ENCODE assay signal across 8 cellular contexts in the genomic region with DNA sequence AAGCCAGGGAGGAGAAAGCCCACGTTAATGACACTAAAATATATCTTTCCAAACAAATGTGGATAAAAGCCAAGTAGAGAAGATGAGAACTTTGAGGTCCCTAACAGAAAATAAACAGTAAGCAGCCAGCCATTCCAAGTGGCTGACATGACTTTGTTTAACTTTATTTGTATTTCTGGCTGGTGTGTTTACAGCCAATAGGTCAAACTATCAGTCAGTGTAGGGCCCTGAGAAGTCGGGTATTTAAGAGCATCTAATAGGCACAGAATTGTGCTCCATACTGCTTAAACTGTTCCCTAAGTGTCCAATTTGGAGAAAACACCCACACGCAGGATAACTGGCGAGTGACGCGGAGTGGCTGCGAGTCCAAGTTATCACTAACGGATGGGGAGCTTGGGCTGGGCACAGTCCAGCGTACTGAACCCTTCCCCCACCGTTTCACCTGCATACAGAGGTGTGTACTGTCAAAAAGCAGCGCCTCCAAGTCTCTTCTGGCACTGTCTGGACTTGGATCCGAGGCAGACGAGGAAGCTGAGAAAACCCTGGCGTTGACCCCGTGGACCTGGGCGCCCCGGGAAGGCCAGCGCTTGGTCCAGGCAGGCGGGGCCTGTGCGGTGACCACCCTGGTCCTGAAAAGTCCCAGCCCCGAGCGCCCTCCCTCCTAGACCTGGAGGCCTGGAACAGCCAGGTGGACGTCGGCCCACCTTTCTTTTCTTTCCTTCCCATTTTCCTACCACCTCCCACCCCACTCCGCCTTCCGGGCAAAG. TPM values are rescaled to one million over a fixed set of nuclear protein-coding genes. Genes with fewer than 3 reads are reported as not detected.
A peak's percentile ranks its signal among the peaks of the same experiment; 100 is the strongest.
DNase-seq lines count a peak whose midpoint lies in the region; ATAC-seq and TF ChIP-seq lines count a peak whose summit lies in the region.

No MANE protein-coding gene starts in this region.

- no peak overlapping the region for H3K4ac ChIP-seq in trophoblast cell (ENCODE audit: low read depth, low read length)

- H4K91ac ChIP-seq in trophoblast cell (ENCODE audit: low read depth, low read length): peak overlapping the region; percentile 65

- H3K27ac Mint-ChIP-seq in activated CD8-positive, alpha-beta T cell treated with anti-CD3 and anti-CD28 coated beads for 36 hours: peak overlapping the region; percentile 97

- no CpG with 5 or more reads among the region's 26 CpGs for WGBS in trophoblast cell (ENCODE audit: extremely low coverage, insufficient coverage, insufficient read length)

- DNase-seq in activated CD8-positive, alpha-beta T cell treated with anti-CD3 and anti-CD28 coated beads for 36 hours: no peak
- peak; percentile 54 for DNase-seq in Right ventricle myocardium superior
- peak in 1 of 2 donors; percentile 21 for DNase-seq in trophoblast cell
- no peak for DNase-seq in MV-4-11 (lab: John Stamatoyannopoulos, UW)
- no peak for DNase-seq in GM10248 (ENCODE audit: extremely low spot score)
- DNase-seq in activated effector memory CD4-positive, alpha-beta T cell treated with anti-CD3 and anti-CD28 coated beads, Interleukin-2, amount 50 U/mL, for 16 hours: no peak

- H4K20me1 ChIP-seq in BLaER1: no peaks in the 10 kb centered on the region

- H3K4me1 Mint-ChIP-seq in activated CD8-positive, alpha-beta T cell treated with anti-CD3 and anti-CD28 coated beads for 36 hours (ENCODE audit: low read depth): peaks cover 13% of the 10 kb centered on the region

- H3K9ac ChIP-seq in BLaER1: peak overlapping the region; percentile 80; the same call in 1 of the 2 replicates
- peak overlapping the region; percentile 14 for H3K9ac ChIP-seq in trophoblast cell (ENCODE audit: low read length)

- H3K9me3 ChIP-seq in BLaER1 (no peaks in the 10 kb centered on the region), HEK293 (ENCODE audit: control insufficient read depth, insufficient read depth, low read depth, low read length) (no peaks in the 10 kb centered on the region), trophoblast cell (ENCODE audit: insufficient read depth, low read depth, low read length) (no peaks in the 10 kb centered on the region)

- H3K36me3 Mint-ChIP-seq in activated CD8-positive, alpha-beta T cell treated with anti-CD3 and anti-CD28 coated beads for 36 hours (ENCODE audit: low read depth): peaks cover 16% of the 10 kb centered on the region

- H3K27me3 ChIP-seq in BLaER1 (no peaks in the 10 kb centered on the region), trophoblast cell (ENCODE audit: insufficient read depth, low read length) (no peaks in the 10 kb centered on the region)

- intact Hi-C loops in activated CD8-positive, alpha-beta T cell treated with anti-CD3 and anti-CD28 coated beads for 36 hours (cut with micrococcal nuclease): loop anchor here (10.0 kb wide), 1 partner anchor 418 kb away; no protein-coding TSS in a partner anchor
- intact Hi-C loops in Right ventricle myocardium superior (cut with DNase I): no loop called here

- peak overlapping the region; percentile 51 for H2AFZ ChIP-seq in trophoblast cell (ENCODE audit: insufficient read depth, low read length, poor library complexity)

- peak overlapping the region; percentile 18 for H3K14ac ChIP-seq in trophoblast cell (ENCODE audit: low read length)

- peaks cover 4% of the 10 kb centered on the region for H3K79me2 ChIP-seq in trophoblast cell (ENCODE audit: control insufficient read depth, insufficient read depth, low read length, poor library complexity)

- H4K8ac ChIP-seq in trophoblast cell (ENCODE audit: low read depth, low read length): peak overlapping the region; percentile 63

- no peak overlapping the region for H2AK5ac ChIP-seq in trophoblast cell (ENCODE audit: low read length)

- POLR2A ChIA-PET in HEK293 (lab: Yijun Ruan, JAX) (no interaction called here), GM10248 (lab: Yijun Ruan, JAX) (no interaction called here)
- POLR2A ChIA-PET in activated CD8-positive, alpha-beta T cell treated with anti-CD3 and anti-CD28 coated beads for 36 hours (lab: Charles Lee): interaction anchor here (0.6 to 1.0 kb wide), 3 partner anchors 58 to 164 kb away, joined by 3 read pairs; no protein-coding TSS in a partner anchor

- no peak overlapping the region for H2BK5ac ChIP-seq in trophoblast cell (ENCODE audit: low read depth, low read length, poor library complexity)

- peak overlapping the region; percentile 84 for H3K4me3 Mint-ChIP-seq in activated CD8-positive, alpha-beta T cell treated with anti-CD3 and anti-CD28 coated beads for 36 hours

- no peak overlapping the region for H3K18ac ChIP-seq in trophoblast cell (ENCODE audit: low read length)

- peak overlapping the region; percentile 84 for H3K4me3 ChIP-seq in BLaER1
- H3K4me3 ChIP-seq in HEK293 (ENCODE audit: low read depth, low read length): peak overlapping the region; percentile 85
- H3K4me3 ChIP-seq in trophoblast cell (ENCODE audit: low read depth, low read length): peak overlapping the region; percentile 89

- H3K9me3 Mint-ChIP-seq in activated CD8-positive, alpha-beta T cell treated with anti-CD3 and anti-CD28 coated beads for 36 hours: no peaks in the 10 kb centered on the region

- no peak for ATAC-seq in activated CD8-positive, alpha-beta T cell treated with anti-CD3 and anti-CD28 coated beads for 36 hours
- ATAC-seq in Right ventricle myocardium superior (ENCODE audit: poor library complexity): peak; percentile 54

- peak overlapping the region; percentile 31 for H4K12ac ChIP-seq in trophoblast cell (ENCODE audit: low read depth, low read length)

- H3K79me1 ChIP-seq in trophoblast cell (ENCODE audit: low read length): peaks cover 6% of the 10 kb centered on the region

- H3K36me3 ChIP-seq in BLaER1 (peaks cover 22% of the 10 kb centered on the region), HEK293 (ENCODE audit: control insufficient read depth in 2 of 2, insufficient read depth in 1 of 2, low read length in 2 of 2) (peaks cover 0 to 3% of the 10 kb centered on the region in 2 experiments; a peak in 1 of 3 replicates), trophoblast cell (ENCODE audit: control insufficient read depth in 1 of 2, insufficient read depth in 2 of 2, low read length in 2 of 2) (no peaks in the 10 kb centered on the region)

- H3K4me2 ChIP-seq in BLaER1: peak overlapping the region; percentile 93
- peak overlapping the region; percentile 98 for H3K4me2 ChIP-seq in trophoblast cell (ENCODE audit: low read length)

- TF ChIP-seq CTCF in HEK293 (tag by site-specific recombination; IDR thresholded peaks at IDR 0.05) (no peak), GM10248 (IDR thresholded peaks at IDR 0.05; ENCODE audit: control extremely low read depth, extremely low read depth, low read depth, missing control alignments) (no peak)
- no peak for TF ChIP-seq CTCF in activated CD8-positive, alpha-beta T cell treated with anti-CD3 and anti-CD28 coated beads for 36 hours (IDR thresholded peaks at IDR 0.05)

- peak overlapping the region; percentile 79 for H3K27ac ChIP-seq in BLaER1
- peak overlapping the region; percentile 72; the same call in 1 of the 2 replicates for H3K27ac ChIP-seq in HEK293 (ENCODE audit: extremely low read depth, low read depth, low read length)
- no peak overlapping the region for H3K27ac ChIP-seq in trophoblast cell (ENCODE audit: low read depth, low read length)

- H3K4me1 ChIP-seq in BLaER1: peaks cover 36% of the 10 kb centered on the region
- H3K4me1 ChIP-seq in HEK293 (ENCODE audit: control insufficient read depth, insufficient read depth, low read length): peaks cover 6% of the 10 kb centered on the region
- H3K4me1 ChIP-seq in trophoblast cell (ENCODE audit: control insufficient read depth in 1 of 2, insufficient read depth in 2 of 2, low read length in 2 of 2): peaks cover 4 to 9% of the 10 kb centered on the region in 2 experiments

- H2BK120ac ChIP-seq in trophoblast cell (ENCODE audit: insufficient read depth, low read length, poor library complexity): peak overlapping the region; percentile 6

- peak overlapping the region; percentile 47 for H2BK12ac ChIP-seq in trophoblast cell (ENCODE audit: low read length)

- H3K23ac ChIP-seq in trophoblast cell (ENCODE audit: low read length): no peak overlapping the region

- CTCF ChIA-PET in HEK293 (lab: Yijun Ruan, JAX) (interaction anchor here (1.6 kb wide), 1 partner anchor 368 kb away, joined by 3 read pairs; no protein-coding TSS in a partner anchor), GM10248 (lab: Yijun Ruan, JAX) (no interaction called here)
- CTCF ChIA-PET in activated CD8-positive, alpha-beta T cell treated with anti-CD3 and anti-CD28 coated beads for 36 hours (lab: Charles Lee): interaction anchor here (1.2 kb wide), 1 partner anchor 420 kb away, joined by 3 read pairs; no protein-coding TSS in a partner anchor

- no peaks in the 10 kb centered on the region for H3K27me3 Mint-ChIP-seq in activated CD8-positive, alpha-beta T cell treated with anti-CD3 and anti-CD28 coated beads for 36 hours

TF ChIP-seq in HEK293, 187 proteins besides CTCF, POLR2A, EP300 and RAD21 (continues in another document):
- TF ChIP-seq ZNF510 (tag by site-specific recombination; IDR thresholded peaks at IDR 0.05; ENCODE audit: insufficient replicate concordance) (no peak), ZNF16 (tag by site-specific recombination; IDR thresholded peaks at IDR 0.05; ENCODE audit: low read depth) (no peak), HOXA7 (CRISPR knock-in tag; IDR thresholded peaks at IDR 0.05; ENCODE audit: borderline replicate concordance) (no peak), ZNF654 (tag by site-specific recombination; IDR thresholded peaks at IDR 0.05; ENCODE audit: low read depth) (no peak), HOXD13 (CRISPR knock-in tag; IDR thresholded peaks at IDR 0.05; ENCODE audit: borderline replicate concordance) (no peak)
- TF ChIP-seq, protein P1, sequence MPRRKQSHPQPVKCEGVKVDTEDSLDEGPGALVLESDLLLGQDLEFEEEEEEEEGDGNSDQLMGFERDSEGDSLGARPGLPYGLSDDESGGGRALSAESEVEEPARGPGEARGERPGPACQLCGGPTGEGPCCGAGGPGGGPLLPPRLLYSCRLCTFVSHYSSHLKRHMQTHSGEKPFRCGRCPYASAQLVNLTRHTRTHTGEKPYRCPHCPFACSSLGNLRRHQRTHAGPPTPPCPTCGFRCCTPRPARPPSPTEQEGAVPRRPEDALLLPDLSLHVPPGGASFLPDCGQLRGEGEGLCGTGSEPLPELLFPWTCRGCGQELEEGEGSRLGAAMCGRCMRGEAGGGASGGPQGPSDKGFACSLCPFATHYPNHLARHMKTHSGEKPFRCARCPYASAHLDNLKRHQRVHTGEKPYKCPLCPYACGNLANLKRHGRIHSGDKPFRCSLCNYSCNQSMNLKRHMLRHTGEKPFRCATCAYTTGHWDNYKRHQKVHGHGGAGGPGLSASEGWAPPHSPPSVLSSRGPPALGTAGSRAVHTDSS (tag by site-specific recombination; IDR thresholded peaks at IDR 0.05): no peak

RNA-seq across cellular contexts. Expression of a gene that starts 0.7 kb away (rescaled TPM):
- 10 to 100 TPM; 87.3 to 89.3 TPM for total RNA-seq in activated CD8-positive, alpha-beta T cell treated with anti-CD3 and anti-CD28 coated beads for 36 hours
- total RNA-seq in Right ventricle myocardium superior: 78.2 TPM
- polyA plus RNA-seq in trophoblast cell (2013): 27.6 and 27.8 TPM in 2 replicates
